Comparison of ENCODE assay signal across 8 cellular contexts in the genomic region with DNA sequence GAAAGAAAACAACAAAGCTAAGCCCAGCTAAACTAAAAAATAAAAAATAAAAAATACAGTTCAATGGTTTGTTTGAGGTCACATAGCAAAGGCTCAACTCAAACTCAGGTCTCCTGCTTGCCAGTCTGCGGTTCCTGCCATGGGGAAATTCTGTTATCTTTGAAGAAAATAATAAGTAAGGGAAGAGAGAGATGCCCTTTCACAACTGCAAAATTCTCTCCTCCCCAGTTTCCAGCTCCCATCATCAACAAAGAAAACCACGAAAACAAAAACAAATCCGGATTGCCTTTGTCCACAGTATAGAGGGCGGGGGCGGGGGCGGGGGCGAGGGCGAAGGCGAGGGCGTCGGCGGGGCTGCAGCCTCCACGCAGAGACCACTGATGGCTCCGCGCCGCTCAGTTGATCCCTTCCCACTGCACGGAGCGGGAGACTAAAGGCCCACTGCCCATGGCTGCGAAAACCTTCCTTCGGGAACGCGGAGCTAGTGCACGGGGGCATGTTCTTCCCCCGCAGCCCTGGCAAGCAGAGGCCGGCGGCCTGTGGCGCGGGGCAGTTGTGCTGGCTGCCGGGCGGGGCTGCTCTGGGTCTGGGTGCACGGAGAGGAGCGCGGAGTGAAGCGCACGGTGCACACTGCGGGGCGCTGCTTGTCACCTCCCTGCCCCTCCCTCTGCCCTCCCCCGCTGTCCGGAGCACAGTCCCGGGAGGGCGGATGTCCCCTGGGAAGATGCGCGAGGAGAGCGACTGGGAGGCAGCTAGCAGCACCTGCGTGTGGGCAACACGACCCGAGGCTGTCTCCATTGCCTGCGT. TPM values are rescaled to one million over a fixed set of nuclear protein-coding genes. Genes with fewer than 3 reads are reported as not detected.
DNase-seq lines count a peak whose midpoint lies in the region; ATAC-seq, FAIRE-seq and TF ChIP-seq lines count a peak whose summit lies in the region.

No MANE protein-coding gene starts in this region.

- no peaks in the 10 kb centered on the region for H3K36me3 ChIP-seq in HUES48 (ENCODE audit: control insufficient read depth, insufficient read depth, low read length)
- no peaks in the 10 kb centered on the region for H3K36me3 ChIP-seq in SJCRH30
- no peaks in the 10 kb centered on the region for H3K36me3 ChIP-seq in kidney (ENCODE audit: control insufficient read depth in 1 of 2, insufficient read depth in 2 of 2, low read length in 2 of 2)
- no peaks in the 10 kb centered on the region for H3K36me3 ChIP-seq in small intestine (ENCODE audit: control insufficient read depth in 2 of 2, insufficient read depth in 2 of 2, low read length in 2 of 2)

- H3K9ac ChIP-seq in HUES48 (ENCODE audit: low read depth, low read length) (peak overlapping the region; percentile 65), kidney (ENCODE audit: low read length in 2 of 2) (no peak overlapping the region)

- 2% methylated on average over 46 to 48 of the region's 48 CpGs for WGBS in small intestine, 3 donors

- peak overlapping the region; percentile 59 for H3K4me3 ChIP-seq in AG09309 (ENCODE audit: control insufficient read depth, low read depth, low read length)
- H3K4me3 ChIP-seq in HUES48 (ENCODE audit: low read depth, low read length): peak overlapping the region; percentile 76
- H3K4me3 ChIP-seq in SJCRH30: peak overlapping the region; percentile 62
- peak overlapping the region; percentile 47 to 56 for H3K4me3 ChIP-seq in kidney (ENCODE audit: low read length in 2 of 2)
- H3K4me3 ChIP-seq in small intestine (ENCODE audit: low read depth in 1 of 2, low read length in 2 of 2): peak overlapping the region in 1 of 2 donors; percentile 53

- peak; percentile 69 for ATAC-seq in GM19372 (IDR thresholded peaks at IDR 0.05; ENCODE audit: low read depth, unreplicated experiment)
- ATAC-seq in GM19328 (IDR thresholded peaks at IDR 0.05; ENCODE audit: unreplicated experiment): no peak

- H3K9me3 ChIP-seq in HUES48 (ENCODE audit: control insufficient read depth, insufficient read depth, low read length) (no peaks in the 10 kb centered on the region), SJCRH30 (replicated peaks) (0 out of 2 replicates have a peak, but pooled peaks cover 2% of the 10 kb centered on the region), kidney (ENCODE audit: control insufficient read depth in 1 of 2, low read length in 2 of 2) (no peaks in the 10 kb centered on the region), small intestine (ENCODE audit: control insufficient read depth, low read depth) (no peaks in the 10 kb centered on the region)

- H3K4me1 ChIP-seq in HUES48 (ENCODE audit: control insufficient read depth, insufficient read depth, low read length): peaks cover 27% of the 10 kb centered on the region
- peaks cover 8% of the 10 kb centered on the region for H3K4me1 ChIP-seq in SJCRH30
- no peaks in the 10 kb centered on the region for H3K4me1 ChIP-seq in kidney (ENCODE audit: control insufficient read depth in 1 of 2, insufficient read depth in 1 of 2, low read depth in 1 of 2, low read length in 2 of 2)
- H3K4me1 ChIP-seq in small intestine (ENCODE audit: control insufficient read depth in 2 of 2, insufficient read depth in 1 of 2, low read depth in 1 of 2, low read length in 1 of 2): no peaks in the 10 kb centered on the region

- intact Hi-C loops in kidney (cut with DNase I): no loop called here

- H3K27ac ChIP-seq in HUES48 (ENCODE audit: low read depth, low read length) (peak overlapping the region; percentile 63), SJCRH30 (no peak overlapping the region), kidney (ENCODE audit: low read depth in 2 of 2, low read length in 2 of 2) (no peak overlapping the region), small intestine (ENCODE audit: low read depth in 1 of 2, low read length in 1 of 2) (no peak overlapping the region)

- TF ChIP-seq CTCF in AG09309 (IDR thresholded peaks at IDR 0.05; ENCODE audit: control insufficient read depth, insufficient read depth, low read depth, low read length, missing control alignments) (no peak), kidney (IDR thresholded peaks at IDR 0.05; ENCODE audit: borderline replicate concordance, extremely low read depth, insufficient read depth) (no peak)

- FAIRE-seq in kidney (lab: Jason Lieb, UNC) (no peak), small intestine (lab: Jason Lieb, UNC) (no peak)

- DNase-seq in AG09309 (ENCODE audit: low read depth) (no peak), SJCRH30 (peak; percentile 67), cerebellum (ENCODE audit: low spot score) (peak; percentile 21), kidney (peak; percentile 79), small intestine (peak; percentile 24)

- H3K27me3 ChIP-seq in HUES48 (ENCODE audit: control insufficient read depth, insufficient read depth, low read length) (no peaks in the 10 kb centered on the region; the same call in 1 of the 2 replicates), SJCRH30 (no peaks in the 10 kb centered on the region), small intestine (ENCODE audit: control insufficient read depth in 2 of 2, insufficient read depth in 2 of 2, low read length in 2 of 2) (no peaks in the 10 kb centered on the region)

RNA-seq across cellular contexts. Expression of gene TPD52L1, which starts 54.2 kb away (rescaled TPM):
- 0.05 TPM in 1 of 2 replicates, not detected in the other for total RNA-seq in SJCRH30 (2014; rRNA removed; shearing (Covaris generic))
- 6.7 TPM for total RNA-seq in cerebellum
- total RNA-seq in kidney: 69.1 TPM
- polyA plus RNA-seq in kidney (ENCODE audit: insufficient read depth, low read depth, low replicate concordance): 91.1 TPM
- 10 to 100 TPM; 10.8 to 40.6 (median 20.8) TPM for polyA plus RNA-seq in small intestine
